Comparison of ENCODE assay signal across 1 cellular context in genomic region chr12:85708775-85709174, GRCh38.
TF ChIP-seq lines count a peak whose summit lies in the region.

No MANE protein-coding gene starts in this region.

TF ChIP-seq in HEK293, 187 proteins besides CTCF, POLR2A, EP300 and RAD21 (continued from another document and continues in another):
- TF ChIP-seq ZNF148 (tag by site-specific recombination; IDR thresholded peaks at IDR 0.05; ENCODE audit: borderline replicate concordance) (no peak), ZNF558 (tag by site-specific recombination; IDR thresholded peaks at IDR 0.05) (no peak), ZNF549 (tag by site-specific recombination; IDR thresholded peaks at IDR 0.05) (no peak), FEZF1 (tag by site-specific recombination; IDR thresholded peaks at IDR 0.05) (no peak), MZF1 (tag by site-specific recombination; IDR thresholded peaks at IDR 0.05; ENCODE audit: borderline replicate concordance) (no peak; the same call in 1 of the 2 replicates), ZNF501 (tag by site-specific recombination; IDR thresholded peaks at IDR 0.05) (0 out of 2 replicates have a peak, but pooled peaks have one; percentile 30), ZBTB17 (tag by site-specific recombination; IDR thresholded peaks at IDR 0.05) (no peak), ZNF518A (tag by site-specific recombination; conservative IDR thresholded peaks at IDR 0.05; ENCODE audit: low read depth) (peak; percentile 87; the same call in 1 of the 2 replicates), KLF7 (tag by site-specific recombination; IDR thresholded peaks at IDR 0.05; ENCODE audit: borderline replicate concordance) (no peak), ZNF707 (tag by site-specific recombination; IDR thresholded peaks at IDR 0.05) (no peak), ZNF2 (tag by site-specific recombination; IDR thresholded peaks at IDR 0.05) (no peak), ZNF398 (tag by site-specific recombination; IDR thresholded peaks at IDR 0.05) (no peak), ZNF639 (tag by site-specific recombination; IDR thresholded peaks at IDR 0.05) (no peak), ZNF239 (tag by site-specific recombination; IDR thresholded peaks at IDR 0.05) (no peak), ZNF529 (tag by site-specific recombination; IDR thresholded peaks at IDR 0.05; ENCODE audit: insufficient replicate concordance) (peak; percentile 30), GLIS2 (tag by site-specific recombination; IDR thresholded peaks at IDR 0.05) (no peak), ZNF692 (tag by site-specific recombination; IDR thresholded peaks at IDR 0.05) (no peak), OSR2 (tag by site-specific recombination; IDR thresholded peaks at IDR 0.05) (no peak), PRDM2 (tag by site-specific recombination; IDR thresholded peaks at IDR 0.05; ENCODE audit: borderline replicate concordance) (no peak), ZNF670 (tag by site-specific recombination; IDR thresholded peaks at IDR 0.05; ENCODE audit: low read depth) (no peak), ZBTB44 (tag by site-specific recombination; IDR thresholded peaks at IDR 0.05) (no peak), ZNF433 (tag by site-specific recombination; IDR thresholded peaks at IDR 0.05; ENCODE audit: low read depth) (peak; percentile 58; the same call in 1 of the 2 replicates), ZNF510 (tag by site-specific recombination; IDR thresholded peaks at IDR 0.05; ENCODE audit: insufficient replicate concordance) (peak; percentile 65), ZNF521 (tag by site-specific recombination; IDR thresholded peaks at IDR 0.05) (no peak), ZNF48 (tag by site-specific recombination; IDR thresholded peaks at IDR 0.05) (no peak), ZNF561 (tag by site-specific recombination; IDR thresholded peaks at IDR 0.05; ENCODE audit: borderline replicate concordance) (no peak), ZNF704 (tag by site-specific recombination; IDR thresholded peaks at IDR 0.05) (no peak), ZNF169 (tag by site-specific recombination; IDR thresholded peaks at IDR 0.05) (no peak), ZBTB20 (tag by site-specific recombination; IDR thresholded peaks at IDR 0.05) (no peak), SALL2 (tag by site-specific recombination; IDR thresholded peaks at IDR 0.05; ENCODE audit: borderline replicate concordance) (no peak), ZNF473 (tag by site-specific recombination; IDR thresholded peaks at IDR 0.05) (no peak), ZNF624 (tag by site-specific recombination; IDR thresholded peaks at IDR 0.05) (no peak), YY2 (tag by site-specific recombination; IDR thresholded peaks at IDR 0.05) (no peak), ZNF629 (tag by site-specific recombination; IDR thresholded peaks at IDR 0.05) (0 out of 2 replicates have a peak, but pooled peaks have one; percentile 22), BCL11B (tag by site-specific recombination; IDR thresholded peaks at IDR 0.05; ENCODE audit: low read depth) (no peak)
